12 cellular contexts compared by ENCODE assay signal in the genomic region with DNA sequence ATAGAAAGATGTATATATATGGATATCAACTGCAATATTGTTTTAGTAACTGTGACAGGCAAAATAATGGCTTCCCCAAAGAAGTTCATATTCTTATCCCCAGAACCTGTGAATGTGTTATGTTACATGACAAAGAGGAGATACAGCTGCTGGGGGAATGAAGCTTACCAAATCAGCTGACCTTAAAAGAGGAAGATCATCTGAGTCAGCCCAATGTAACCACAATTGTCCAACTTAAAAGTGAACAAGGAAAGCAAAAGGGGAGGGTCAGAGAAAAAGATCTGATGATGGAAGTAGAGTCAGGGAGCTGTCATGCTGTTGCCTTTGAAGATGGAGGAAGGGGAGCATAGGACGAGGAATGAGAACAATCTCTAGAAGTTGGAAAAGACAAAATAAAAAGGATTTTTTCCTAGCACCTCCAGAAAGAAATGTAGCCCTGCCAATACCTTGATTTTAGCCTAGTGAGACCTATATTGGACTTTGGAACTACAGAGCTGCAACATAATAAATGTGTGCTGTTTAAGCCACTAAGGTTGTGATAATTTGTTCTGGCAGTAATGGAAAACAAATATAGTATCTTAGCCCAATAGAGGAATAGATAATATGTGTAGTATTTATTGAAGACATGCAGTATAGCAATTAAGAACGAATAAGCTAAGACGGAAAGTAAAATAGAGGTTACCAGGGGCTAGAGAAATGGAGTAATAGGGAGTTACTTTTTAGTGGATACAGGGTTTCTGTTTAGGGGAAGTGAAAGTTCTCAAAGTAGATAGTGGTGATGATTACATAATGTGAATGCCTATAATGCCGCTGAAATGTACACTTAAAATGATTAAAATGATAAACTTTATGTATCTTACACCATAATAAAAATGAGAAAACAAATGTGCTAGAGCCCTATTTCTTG.
DNase-seq lines count a peak whose midpoint lies in the region; ATAC-seq and TF ChIP-seq lines count a peak whose summit lies in the region.
"Had no signal": no experiment of that assay in that cellular context is flagged by ENCODE, and none has a peak within 500 bp of the region (broad histone marks: within the 10 kb centered on the region; RNA-seq: fewer than 3 reads in every experiment).

No MANE protein-coding gene starts in this region.

- H3K9me3 ChIP-seq in CD4-positive, alpha-beta memory T cell (ENCODE audit: control insufficient read depth in 1 of 2, low read length in 2 of 2): no peaks in the 10 kb centered on the region

- H3K4me1 Mint-ChIP-seq in immature natural killer cell (peaks cover 23 to 39% of the 10 kb centered on the region in 2 donors), MCF 10A (ENCODE audit: insufficient read depth, unreplicated experiment) (peaks cover 31% of the 10 kb centered on the region)
- H3K4me1 Mint-ChIP-seq in CD4-positive, alpha-beta memory T cell: peaks cover 0 to 7% (median 0%) of the 10 kb centered on the region in 4 donors

- no peak for TF ChIP-seq CTCF in MCF 10A (IDR thresholded peaks at IDR 0.05; ENCODE audit: unreplicated experiment)

- H3K36me3 Mint-ChIP-seq in immature natural killer cell (no peaks in the 10 kb centered on the region), MCF 10A (ENCODE audit: insufficient read depth, unreplicated experiment) (no peaks in the 10 kb centered on the region)
- no peaks in the 10 kb centered on the region for H3K36me3 Mint-ChIP-seq in CD4-positive, alpha-beta memory T cell

- ATAC-seq in HG02798 (IDR thresholded peaks at IDR 0.05; ENCODE audit: poor library complexity, unreplicated experiment): peak; percentile 44
- no peak for ATAC-seq in activated CD4-positive, CD25-positive, alpha-beta regulatory T cell treated with anti-CD3 and anti-CD28 coated beads, Interleukin-2, amount 50 U/mL, for 24 hours

- no peaks in the 10 kb centered on the region for H3K9me3 Mint-ChIP-seq in immature natural killer cell
- H3K9me3 Mint-ChIP-seq in MCF 10A (ENCODE audit: unreplicated experiment): no peaks in the 10 kb centered on the region
- peaks cover 0 to 5% (median 0%) of the 10 kb centered on the region in 8 donors for H3K9me3 Mint-ChIP-seq in CD4-positive, alpha-beta memory T cell

- no peaks in the 10 kb centered on the region for H3K4me1 ChIP-seq in CD4-positive, alpha-beta memory T cell (ENCODE audit: insufficient read depth, low read length)

- intact Hi-C loops in MCF 10A (cut with micrococcal nuclease): loop anchor here (5.0 kb wide), 2 partner anchors 76 to 101 kb away; no protein-coding TSS in a partner anchor
- intact Hi-C loops in CD4-positive, alpha-beta memory T cell (cut with micrococcal nuclease): no loop called here

- no peaks in the 10 kb centered on the region for H3K27me3 ChIP-seq in CD4-positive, alpha-beta memory T cell (ENCODE audit: insufficient read depth, low read length)

- no peak overlapping the region for H3K27ac ChIP-seq in CD4-positive, alpha-beta memory T cell (ENCODE audit: low read depth, low read length)

- H3K36me3 ChIP-seq in CD4-positive, alpha-beta memory T cell (ENCODE audit: insufficient read depth, low read length): no peaks in the 10 kb centered on the region

- POLR2A ChIA-PET in MCF 10A (lab: Yijun Ruan, JAX): interaction anchor here (0.5 to 1.3 kb wide), 5 partner anchors 11 to 1073 kb away, joined by 3 to 9 read pairs (median 3); no protein-coding TSS in a partner anchor
- POLR2A ChIA-PET in CD4-positive, alpha-beta memory T cell (lab: Charles Lee; ENCODE audit: partially characterized antibody): no interaction called here

- H3K27ac Mint-ChIP-seq in immature natural killer cell (peak overlapping the region in 3 of 6 donors; percentile 26 to 63 (median 28)), MCF 10A (ENCODE audit: low read depth, unreplicated experiment) (no peak overlapping the region)
- H3K27ac Mint-ChIP-seq in CD4-positive, alpha-beta memory T cell: peak overlapping the region in 1 of 7 donors; percentile 53

- peak; percentile 25 for DNase-seq in GDM1 (lab: John Stamatoyannopoulos, UW)
- DNase-seq in SIG-M5 treated with dmso at 0.1 percent for 504 hours (lab: John Stamatoyannopoulos, UW; ENCODE audit: unreplicated experiment): peak; percentile 87
- DNase-seq in immature natural killer cell: no peak
- DNase-seq in activated effector memory CD4-positive, alpha-beta T cell treated with Interleukin-2 at 50 U/mL for 16 hours: no peak
- no peak for DNase-seq in MCF 10A (ENCODE audit: unreplicated experiment)
- no peak for DNase-seq in CD4-positive, alpha-beta memory T cell
- DNase-seq: activated CD4-positive, alpha-beta T cell treated with anti-CD3 and anti-CD28 coated beads for 4 hours; Calu3; GOT3; NCI-H2107 had no signal

- peak overlapping the region in 3 of 5 donors; percentile 10 to 34 (median 32) for H3K4me3 Mint-ChIP-seq in immature natural killer cell
- H3K4me3 Mint-ChIP-seq in MCF 10A (ENCODE audit: unreplicated experiment): no peak overlapping the region
- no peak overlapping the region for H3K4me3 Mint-ChIP-seq in CD4-positive, alpha-beta memory T cell

- H3K4me3 ChIP-seq in CD4-positive, alpha-beta memory T cell (ENCODE audit: low read length in 2 of 2): no peak overlapping the region

- CTCF ChIA-PET in MCF 10A (lab: Yijun Ruan, JAX): interaction anchor here (0.7 to 1.6 kb wide), 5 partner anchors 34 to 247 kb away, joined by 3 to 5 read pairs (median 3); no protein-coding TSS in a partner anchor
- CTCF ChIA-PET in CD4-positive, alpha-beta memory T cell (lab: Charles Lee; ENCODE audit: partially characterized antibody): interaction anchor here (1.5 kb wide), 1 partner anchor 53 kb away, joined by 3 read pairs; no protein-coding TSS in a partner anchor

- no TSS peak for BruUV-seq in MCF 10A (replicated peaks; lab: Mats Ljungman, UMichigan)

- no peaks in the 10 kb centered on the region for H3K27me3 Mint-ChIP-seq in immature natural killer cell (ENCODE audit: low read depth in 3 of 3)
- no peaks in the 10 kb centered on the region for H3K27me3 Mint-ChIP-seq in MCF 10A (ENCODE audit: insufficient read depth, unreplicated experiment)
- peaks cover 7% of the 10 kb centered on the region in 2 donors for H3K27me3 Mint-ChIP-seq in CD4-positive, alpha-beta memory T cell

Comparison
In these comparisons a context has a peak if more than half of its experiments do, and no peak if none do; other contexts are left out.
1. DNase-seq: peak in GDM1 (single experiment) and SIG-M5 treated with dmso at 0.1 percent for 504 hours (single experiment); none in immature natural killer cell (0 of 3), activated effector memory CD4-positive, alpha-beta T cell treated with Interleukin-2 at 50 U/mL for 16 hours (single experiment), MCF 10A (single experiment) and CD4-positive, alpha-beta memory T cell (0 of 5).
2. H3K4me3 Mint-ChIP-seq: peak in immature natural killer cell (3 of 5); none in MCF 10A (single experiment) and CD4-positive, alpha-beta memory T cell (0 of 8).